ENCODE assay signal across 8 cellular contexts in the genomic region with DNA sequence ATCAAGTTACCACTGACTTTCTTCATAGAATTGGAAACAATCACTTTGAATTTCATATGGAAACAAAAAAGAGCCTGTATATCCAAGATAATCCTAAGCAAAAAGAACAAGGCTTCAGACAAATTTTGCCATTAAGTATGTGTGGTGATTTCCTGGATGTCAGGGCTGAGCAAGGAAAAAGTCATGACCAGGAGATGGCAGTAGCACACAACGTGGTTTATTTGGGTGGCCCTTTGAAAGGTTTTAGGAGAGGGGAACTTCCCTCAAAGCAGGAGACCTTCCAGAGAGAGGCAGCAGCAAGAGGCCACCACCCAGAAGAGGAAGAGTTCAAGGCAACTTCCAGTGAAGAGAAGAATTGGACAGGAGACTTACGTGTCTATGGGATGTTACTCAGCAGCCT.
DNase-seq lines count a peak whose midpoint lies in the region; ATAC-seq and TF ChIP-seq lines count a peak whose summit lies in the region.

No MANE protein-coding gene starts in this region.

- no peaks in the 10 kb centered on the region for H3K4me1 ChIP-seq in tibial artery

- H3K27me3 ChIP-seq in tibial artery, result no peaks in the 10 kb centered on the region

- H3K9me3 ChIP-seq in tibial artery, result no peaks in the 10 kb centered on the region

- intact Hi-C loops in tibial artery (cut with DNase I; ENCODE audit: low total_unique reads), result no loop called here

- peak; percentile 57; the same call in 1 of the 3 replicates for ATAC-seq in SK-N-SH treated with all-trans-retinoic acid at 6 μM for 48 hours

- H3K36me3 ChIP-seq in tibial artery, result no peaks in the 10 kb centered on the region

- TF ChIP-seq CTCF in GM20000 (IDR thresholded peaks at IDR 0.05; ENCODE audit: extremely low read depth, missing control alignments) (peak; percentile 23), tibial artery (IDR thresholded peaks at IDR 0.05) (peak in 1 of 2 experiments; percentile 25)

- DNase-seq in DMS114 treated with DMSO at 0.1 percent for 48 hours (lab: John Stamatoyannopoulos, UW; ENCODE audit: unreplicated experiment) (peak; percentile 1), GM20000 (ENCODE audit: low spot score) (no peak), iris pigment epithelial cell (ENCODE audit: low read depth) (peak; percentile 17), globus pallidus (ENCODE audit: low spot score) (no peak), tibial artery (no peak), KG1 (lab: John Stamatoyannopoulos, UW) (no peak), NCI-H1436 (lab: John Stamatoyannopoulos, UW) (no peak)

- no peak overlapping the region for H3K4me3 ChIP-seq in tibial artery

- H3K27ac ChIP-seq in tibial artery, result no peak overlapping the region

TF ChIP-seq in SK-N-SH treated with all-trans-retinoic acid at 6 μM for 48 hours, 23 proteins besides CTCF, POLR2A, EP300 and RAD21:
- TF ChIP-seq PPARA (CRISPR knock-in tag; IDR thresholded peaks at IDR 0.05; ENCODE audit: borderline replicate concordance) (no peak), ZNF70 (CRISPR knock-in tag; IDR thresholded peaks at IDR 0.05) (no peak), ARNTL (CRISPR knock-in tag; IDR thresholded peaks at IDR 0.05; ENCODE audit: borderline replicate concordance, low read depth) (no peak), ZFP3 (CRISPR knock-in tag; IDR thresholded peaks at IDR 0.05) (no peak), RARB (CRISPR knock-in tag; IDR thresholded peaks at IDR 0.05) (no peak), TCF4 (CRISPR knock-in tag; IDR thresholded peaks at IDR 0.05; ENCODE audit: borderline replicate concordance) (no peak), ZNF565 (CRISPR knock-in tag; conservative IDR thresholded peaks at IDR 0.05; ENCODE audit: low read depth) (no peak), GLIS3 (CRISPR knock-in tag; IDR thresholded peaks at IDR 0.05) (no peak), SNAI2 (CRISPR knock-in tag; IDR thresholded peaks at IDR 0.05) (no peak), ESRRG (CRISPR knock-in tag; IDR thresholded peaks at IDR 0.05) (no peak), OSR1 (CRISPR knock-in tag; IDR thresholded peaks at IDR 0.05) (no peak), ZNF8 (CRISPR knock-in tag; IDR thresholded peaks at IDR 0.05) (no peak), ZFP30 (CRISPR knock-in tag; IDR thresholded peaks at IDR 0.05) (no peak), BACH2 (CRISPR knock-in tag; IDR thresholded peaks at IDR 0.05; ENCODE audit: borderline replicate concordance) (no peak), ISL1 (CRISPR knock-in tag; IDR thresholded peaks at IDR 0.05) (no peak)
- TF ChIP-seq, protein P1, sequence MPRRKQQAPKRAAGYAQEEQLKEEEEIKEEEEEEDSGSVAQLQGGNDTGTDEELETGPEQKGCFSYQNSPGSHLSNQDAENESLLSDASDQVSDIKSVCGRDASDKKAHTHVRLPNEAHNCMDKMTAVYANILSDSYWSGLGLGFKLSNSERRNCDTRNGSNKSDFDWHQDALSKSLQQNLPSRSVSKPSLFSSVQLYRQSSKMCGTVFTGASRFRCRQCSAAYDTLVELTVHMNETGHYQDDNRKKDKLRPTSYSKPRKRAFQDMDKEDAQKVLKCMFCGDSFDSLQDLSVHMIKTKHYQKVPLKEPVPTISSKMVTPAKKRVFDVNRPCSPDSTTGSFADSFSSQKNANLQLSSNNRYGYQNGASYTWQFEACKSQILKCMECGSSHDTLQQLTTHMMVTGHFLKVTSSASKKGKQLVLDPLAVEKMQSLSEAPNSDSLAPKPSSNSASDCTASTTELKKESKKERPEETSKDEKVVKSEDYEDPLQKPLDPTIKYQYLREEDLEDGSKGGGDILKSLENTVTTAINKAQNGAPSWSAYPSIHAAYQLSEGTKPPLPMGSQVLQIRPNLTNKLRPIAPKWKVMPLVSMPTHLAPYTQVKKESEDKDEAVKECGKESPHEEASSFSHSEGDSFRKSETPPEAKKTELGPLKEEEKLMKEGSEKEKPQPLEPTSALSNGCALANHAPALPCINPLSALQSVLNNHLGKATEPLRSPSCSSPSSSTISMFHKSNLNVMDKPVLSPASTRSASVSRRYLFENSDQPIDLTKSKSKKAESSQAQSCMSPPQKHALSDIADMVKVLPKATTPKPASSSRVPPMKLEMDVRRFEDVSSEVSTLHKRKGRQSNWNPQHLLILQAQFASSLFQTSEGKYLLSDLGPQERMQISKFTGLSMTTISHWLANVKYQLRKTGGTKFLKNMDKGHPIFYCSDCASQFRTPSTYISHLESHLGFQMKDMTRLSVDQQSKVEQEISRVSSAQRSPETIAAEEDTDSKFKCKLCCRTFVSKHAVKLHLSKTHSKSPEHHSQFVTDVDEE (CRISPR knock-in tag; IDR thresholded peaks at IDR 0.05), result no peak
- TF ChIP-seq, protein P2, sequence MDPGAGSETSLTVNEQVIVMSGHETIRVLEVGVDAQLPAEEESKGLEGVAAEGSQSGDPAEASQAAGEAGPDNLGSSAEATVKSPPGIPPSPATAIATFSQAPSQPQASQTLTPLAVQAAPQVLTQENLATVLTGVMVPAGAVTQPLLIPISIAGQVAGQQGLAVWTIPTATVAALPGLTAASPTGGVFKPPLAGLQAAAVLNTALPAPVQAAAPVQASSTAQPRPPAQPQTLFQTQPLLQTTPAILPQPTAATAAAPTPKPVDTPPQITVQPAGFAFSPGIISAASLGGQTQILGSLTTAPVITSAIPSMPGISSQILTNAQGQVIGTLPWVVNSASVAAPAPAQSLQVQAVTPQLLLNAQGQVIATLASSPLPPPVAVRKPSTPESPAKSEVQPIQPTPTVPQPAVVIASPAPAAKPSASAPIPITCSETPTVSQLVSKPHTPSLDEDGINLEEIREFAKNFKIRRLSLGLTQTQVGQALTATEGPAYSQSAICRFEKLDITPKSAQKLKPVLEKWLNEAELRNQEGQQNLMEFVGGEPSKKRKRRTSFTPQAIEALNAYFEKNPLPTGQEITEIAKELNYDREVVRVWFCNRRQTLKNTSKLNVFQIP (CRISPR knock-in tag; IDR thresholded peaks at IDR 0.05; ENCODE audit: borderline replicate concordance, low read depth), result no peak
- TF ChIP-seq, protein P3, sequence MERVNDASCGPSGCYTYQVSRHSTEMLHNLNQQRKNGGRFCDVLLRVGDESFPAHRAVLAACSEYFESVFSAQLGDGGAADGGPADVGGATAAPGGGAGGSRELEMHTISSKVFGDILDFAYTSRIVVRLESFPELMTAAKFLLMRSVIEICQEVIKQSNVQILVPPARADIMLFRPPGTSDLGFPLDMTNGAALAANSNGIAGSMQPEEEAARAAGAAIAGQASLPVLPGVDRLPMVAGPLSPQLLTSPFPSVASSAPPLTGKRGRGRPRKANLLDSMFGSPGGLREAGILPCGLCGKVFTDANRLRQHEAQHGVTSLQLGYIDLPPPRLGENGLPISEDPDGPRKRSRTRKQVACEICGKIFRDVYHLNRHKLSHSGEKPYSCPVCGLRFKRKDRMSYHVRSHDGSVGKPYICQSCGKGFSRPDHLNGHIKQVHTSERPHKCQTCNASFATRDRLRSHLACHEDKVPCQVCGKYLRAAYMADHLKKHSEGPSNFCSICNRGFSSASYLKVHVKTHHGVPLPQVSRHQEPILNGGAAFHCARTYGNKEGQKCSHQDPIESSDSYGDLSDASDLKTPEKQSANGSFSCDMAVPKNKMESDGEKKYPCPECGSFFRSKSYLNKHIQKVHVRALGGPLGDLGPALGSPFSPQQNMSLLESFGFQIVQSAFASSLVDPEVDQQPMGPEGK (CRISPR knock-in tag; IDR thresholded peaks at IDR 0.05; ENCODE audit: borderline replicate concordance), result no peak
- TF ChIP-seq, protein P4, sequence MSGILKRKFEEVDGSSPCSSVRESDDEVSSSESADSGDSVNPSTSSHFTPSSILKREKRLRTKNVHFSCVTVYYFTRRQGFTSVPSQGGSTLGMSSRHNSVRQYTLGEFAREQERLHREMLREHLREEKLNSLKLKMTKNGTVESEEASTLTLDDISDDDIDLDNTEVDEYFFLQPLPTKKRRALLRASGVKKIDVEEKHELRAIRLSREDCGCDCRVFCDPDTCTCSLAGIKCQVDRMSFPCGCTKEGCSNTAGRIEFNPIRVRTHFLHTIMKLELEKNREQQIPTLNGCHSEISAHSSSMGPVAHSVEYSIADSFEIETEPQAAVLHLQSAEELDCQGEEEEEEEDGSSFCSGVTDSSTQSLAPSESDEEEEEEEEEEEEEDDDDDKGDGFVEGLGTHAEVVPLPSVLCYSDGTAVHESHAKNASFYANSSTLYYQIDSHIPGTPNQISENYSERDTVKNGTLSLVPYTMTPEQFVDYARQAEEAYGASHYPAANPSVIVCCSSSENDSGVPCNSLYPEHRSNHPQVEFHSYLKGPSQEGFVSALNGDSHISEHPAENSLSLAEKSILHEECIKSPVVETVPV (CRISPR knock-in tag; IDR thresholded peaks at IDR 0.05), result no peak

Comparison
In these comparisons a context has a peak if more than half of its experiments do, and no peak if none do; other contexts are left out.
1. DNase-seq: peak in DMS114 treated with DMSO at 0.1 percent for 48 hours (single experiment) and iris pigment epithelial cell (single experiment); none in GM20000 (single experiment), globus pallidus (single experiment), tibial artery (0 of 2), KG1 (single experiment) and NCI-H1436 (single experiment).